ENCODE assay signal across 26 cellular contexts in the genomic region with DNA sequence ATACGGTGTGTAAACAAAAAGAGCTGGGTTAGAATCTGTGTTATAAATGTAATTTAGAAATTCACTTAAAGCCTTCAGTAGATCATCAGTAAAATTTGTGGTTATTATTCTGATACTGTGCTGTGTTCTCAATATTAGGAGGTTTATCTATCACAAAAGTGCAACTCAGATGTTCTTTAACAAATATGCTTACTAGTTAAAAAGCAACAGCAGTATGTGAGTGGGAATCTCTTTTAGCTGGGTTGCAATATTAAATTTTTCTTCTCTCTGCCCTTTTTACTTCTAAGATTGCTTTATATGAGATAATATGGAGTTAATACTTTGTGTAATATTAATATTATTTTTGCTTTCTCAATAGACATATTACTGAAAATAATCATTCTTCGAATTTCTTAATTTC. TPM values are rescaled to one million over a fixed set of nuclear protein-coding genes. Genes with fewer than 3 reads are reported as not detected.
DNase-seq lines count a peak whose midpoint lies in the region; ATAC-seq, FAIRE-seq and TF ChIP-seq lines count a peak whose summit lies in the region.
"Had no signal": no experiment of that assay in that cellular context is flagged by ENCODE, and none has a peak within 500 bp of the region (broad histone marks: within the 10 kb centered on the region; RNA-seq: fewer than 3 reads in every experiment).

No MANE protein-coding gene starts in this region.

- CTCF ChIA-PET in activated CD4-positive, alpha-beta memory T cell treated with anti-CD3 and anti-CD28 coated beads for 36 hours (lab: Charles Lee) = interaction anchor here (0.7 to 3.6 kb wide), 12 partner anchors 11 to 157 kb away, joined by 3 to 15 read pairs (median 4); no protein-coding TSS in a partner anchor
- CTCF ChIA-PET in activated CD4-positive, alpha-beta memory T cell treated with anti-CD3 and anti-CD28 coated beads, Interleukin-2, amount 10 ng/mL, durations not matched to agents 7 days and 5 days (lab: Charles Lee) = interaction anchor here (1.0 to 1.5 kb wide), 8 partner anchors 9 to 156 kb away, joined by 3 to 10 read pairs (median 3); no protein-coding TSS in a partner anchor
- CTCF ChIA-PET in A549 (lab: Yijun Ruan, JAX) = interaction anchor here (0.8 to 2.1 kb wide), 10 partner anchors 22 to 157 kb away, joined by 3 to 7 read pairs (median 4); no protein-coding TSS in a partner anchor

- no peak overlapping the region for H3K4me2 ChIP-seq in A549
- H3K4me2 ChIP-seq: SK-N-SH had no signal

- no peak for TF ChIP-seq RAD21 in A549 (conservative IDR thresholded peaks at IDR 0.05 in 1 of 2, IDR thresholded peaks at IDR 0.05 in 1 of 2)

- FAIRE-seq in A549 (lab: Jason Lieb, UNC) = no peak
- FAIRE-seq: GM19239, H1, HTR-8/SVneo had no signal

- H3K27ac Mint-ChIP-seq in activated CD4-positive, alpha-beta memory T cell treated with anti-CD3 and anti-CD28 coated beads for 36 hours = peak overlapping the region; percentile 43
- no peak overlapping the region for H3K27ac Mint-ChIP-seq in activated CD4-positive, alpha-beta memory T cell treated with anti-CD3 and anti-CD28 coated beads, Interleukin-2, amount 10 ng/mL, durations not matched to agents 7 days and 5 days
- H3K27ac Mint-ChIP-seq in T-helper 17 cell (peak overlapping the region; percentile 56), chondrocyte (ENCODE audit: unreplicated experiment) (peak overlapping the region; percentile 63)
- H3K27ac Mint-ChIP-seq: IgD-negative memory B cell had no signal

- intact Hi-C loops in activated CD4-positive, alpha-beta memory T cell treated with anti-CD3 and anti-CD28 coated beads for 36 hours (cut with micrococcal nuclease) = no loop called here
- intact Hi-C loops in posterior vena cava (cut with DNase I) = no loop called here

- H3K4me1 ChIP-seq in A549 (no peaks in the 10 kb centered on the region), foreskin keratinocyte (no peaks in the 10 kb centered on the region)

- H3K9me3 Mint-ChIP-seq in activated CD4-positive, alpha-beta memory T cell treated with anti-CD3 and anti-CD28 coated beads for 36 hours = peaks cover 15% of the 10 kb centered on the region
- peaks cover 17% of the 10 kb centered on the region for H3K9me3 Mint-ChIP-seq in activated CD4-positive, alpha-beta memory T cell treated with anti-CD3 and anti-CD28 coated beads, Interleukin-2, amount 10 ng/mL, durations not matched to agents 7 days and 5 days
- H3K9me3 Mint-ChIP-seq in chondrocyte (ENCODE audit: low read depth) = peaks cover 13% of the 10 kb centered on the region

- H3K9me3 ChIP-seq in A549 = peaks cover 21% of the 10 kb centered on the region
- peaks cover 11% of the 10 kb centered on the region for H3K9me3 ChIP-seq in T-helper 17 cell (ENCODE audit: control insufficient read depth, low read length, poor library complexity, severe bottlenecking)

- 93% methylated on average over 2 of the region's 2 CpGs for WGBS in A549 (ENCODE audit: missing lambda C conversion rate)

- ATAC-seq in A549 (no peak), T-helper 17 cell (no peak), foreskin keratinocyte (no peak)
- ATAC-seq: PC-3 had no signal

- no peak overlapping the region for H3K27ac ChIP-seq in A549
- H3K27ac ChIP-seq in foreskin keratinocyte = no peak overlapping the region
- H3K27ac ChIP-seq: 22Rv1, RWPE1 had no signal

- no peak for TF ChIP-seq EP300 in A549 (IDR thresholded peaks at IDR 0.05)

- TF ChIP-seq POLR2A in A549 (IDR thresholded peaks at IDR 0.05; ENCODE audit: low read length) = no peak

- no peak for TF ChIP-seq CTCF in A549 (IDR thresholded peaks at IDR 0.05)
- no peak for TF ChIP-seq CTCF in chondrocyte (IDR thresholded peaks at IDR 0.05)
- TF ChIP-seq CTCF in foreskin keratinocyte (conservative IDR thresholded peaks at IDR 0.05) = no peak

- H3K4me1 Mint-ChIP-seq in activated CD4-positive, alpha-beta memory T cell treated with anti-CD3 and anti-CD28 coated beads for 36 hours (ENCODE audit: low read depth) = peaks cover 28% of the 10 kb centered on the region
- peaks cover 23% of the 10 kb centered on the region for H3K4me1 Mint-ChIP-seq in activated CD4-positive, alpha-beta memory T cell treated with anti-CD3 and anti-CD28 coated beads, Interleukin-2, amount 10 ng/mL, durations not matched to agents 7 days and 5 days
- H3K4me1 Mint-ChIP-seq in T-helper 17 cell (peaks cover 19% of the 10 kb centered on the region), chondrocyte (ENCODE audit: low read depth) (peaks cover 30% of the 10 kb centered on the region)

- no peak overlapping the region for H3K4me3 Mint-ChIP-seq in activated CD4-positive, alpha-beta memory T cell treated with anti-CD3 and anti-CD28 coated beads for 36 hours
- no peak overlapping the region for H3K4me3 Mint-ChIP-seq in activated CD4-positive, alpha-beta memory T cell treated with anti-CD3 and anti-CD28 coated beads, Interleukin-2, amount 10 ng/mL, durations not matched to agents 7 days and 5 days
- H3K4me3 Mint-ChIP-seq in T-helper 17 cell (no peak overlapping the region), chondrocyte (ENCODE audit: unreplicated experiment) (no peak overlapping the region)
- H3K4me3 Mint-ChIP-seq: IgD-negative memory B cell had no signal

- H3K27me3 Mint-ChIP-seq in activated CD4-positive, alpha-beta memory T cell treated with anti-CD3 and anti-CD28 coated beads for 36 hours = no peaks in the 10 kb centered on the region
- H3K27me3 Mint-ChIP-seq in activated CD4-positive, alpha-beta memory T cell treated with anti-CD3 and anti-CD28 coated beads, Interleukin-2, amount 10 ng/mL, durations not matched to agents 7 days and 5 days = no peaks in the 10 kb centered on the region
- H3K27me3 Mint-ChIP-seq in T-helper 17 cell (no peaks in the 10 kb centered on the region), chondrocyte (ENCODE audit: low read depth) (no peaks in the 10 kb centered on the region)
- H3K27me3 Mint-ChIP-seq: IgD-negative memory B cell had no signal

- POLR2A ChIA-PET in activated CD4-positive, alpha-beta memory T cell treated with anti-CD3 and anti-CD28 coated beads for 36 hours (lab: Charles Lee) = no interaction called here
- POLR2A ChIA-PET in activated CD4-positive, alpha-beta memory T cell treated with anti-CD3 and anti-CD28 coated beads, Interleukin-2, amount 10 ng/mL, durations not matched to agents 7 days and 5 days (lab: Charles Lee) = interaction anchor here (1.3 kb wide), 1 partner anchor 9 kb away, joined by 3 read pairs; no protein-coding TSS in a partner anchor
- POLR2A ChIA-PET in A549 (lab: Yijun Ruan, JAX) = no interaction called here

- DNase-seq in activated CD4-positive, alpha-beta memory T cell treated with anti-CD3 and anti-CD28 coated beads for 36 hours = no peak
- no peak for DNase-seq in activated CD4-positive, alpha-beta memory T cell treated with anti-CD3 and anti-CD28 coated beads, Interleukin-2, amount 10 ng/mL, durations not matched to agents 7 days and 5 days
- DNase-seq in A549 (ENCODE audit: low read depth in 1 of 2, low spot score in 1 of 2) (no peak), T-helper 17 cell (no peak), chondrocyte (ENCODE audit: low spot score) (no peak), foreskin keratinocyte (no peak), posterior vena cava (ENCODE audit: low spot score) (no peak)
- DNase-seq in NK-92 treated with Interleukin-12 subunit alpha and Interleukin-12 subunit beta, amount 100 ng/mL, for 24 hours (lab: John Stamatoyannopoulos, UW) = no peak
- DNase-seq: AML-193, Karpas-422, MV-4-11, NCI-H1105 treated with DMSO at 0.1 percent for 48 hours, NCI-H1694, NCI-H2081, NCI-H2171, NCI-H345, NCI-H524 treated with DMSO at 0.1 percent for 48 hours, PC-3, SIG-M5, SK-N-SH had no signal

- H3K27me3 ChIP-seq in foreskin keratinocyte = no peaks in the 10 kb centered on the region

- peaks cover 80% of the 10 kb centered on the region for H3K36me3 Mint-ChIP-seq in activated CD4-positive, alpha-beta memory T cell treated with anti-CD3 and anti-CD28 coated beads for 36 hours
- H3K36me3 Mint-ChIP-seq in activated CD4-positive, alpha-beta memory T cell treated with anti-CD3 and anti-CD28 coated beads, Interleukin-2, amount 10 ng/mL, durations not matched to agents 7 days and 5 days (ENCODE audit: low read depth) = peaks cover 90% of the 10 kb centered on the region
- peaks cover 19% of the 10 kb centered on the region for H3K36me3 Mint-ChIP-seq in T-helper 17 cell (ENCODE audit: low read depth)
- peaks cover 57% of the 10 kb centered on the region for H3K36me3 Mint-ChIP-seq in chondrocyte (ENCODE audit: low read depth)

- H3K4me3 ChIP-seq in A549 = no peak overlapping the region

TF ChIP-seq in A549, 52 proteins besides CTCF, POLR2A, EP300 and RAD21:
- TF ChIP-seq, protein P1, sequence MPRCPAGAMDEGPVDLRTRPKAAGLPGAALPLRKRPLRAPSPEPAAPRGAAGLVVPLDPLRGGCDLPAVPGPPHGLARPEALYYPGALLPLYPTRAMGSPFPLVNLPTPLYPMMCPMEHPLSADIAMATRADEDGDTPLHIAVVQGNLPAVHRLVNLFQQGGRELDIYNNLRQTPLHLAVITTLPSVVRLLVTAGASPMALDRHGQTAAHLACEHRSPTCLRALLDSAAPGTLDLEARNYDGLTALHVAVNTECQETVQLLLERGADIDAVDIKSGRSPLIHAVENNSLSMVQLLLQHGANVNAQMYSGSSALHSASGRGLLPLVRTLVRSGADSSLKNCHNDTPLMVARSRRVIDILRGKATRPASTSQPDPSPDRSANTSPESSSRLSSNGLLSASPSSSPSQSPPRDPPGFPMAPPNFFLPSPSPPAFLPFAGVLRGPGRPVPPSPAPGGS (IDR thresholded peaks at IDR 0.05) = no peak
- TF ChIP-seq CBX2 (IDR thresholded peaks at IDR 0.05; ENCODE audit: borderline replicate concordance, low read depth) (no peak), NR3C1 (IDR thresholded peaks at IDR 0.05) (no peak), MAFK (IDR thresholded peaks at IDR 0.05; ENCODE audit: partially characterized antibody) (peak; percentile 50)
TF ChIP-seq in A549: peak in this region for 1.

RNA-seq across cellular contexts. Expression of a gene that starts 53.4 kb away (rescaled TPM):
- total RNA-seq in activated CD4-positive, alpha-beta memory T cell treated with anti-CD3 and anti-CD28 coated beads for 36 hours = 100 to 1,000 TPM; 113 to 121 TPM
- 100 to 1,000 TPM; 141 to 155 TPM for total RNA-seq in activated CD4-positive, alpha-beta memory T cell treated with anti-CD3 and anti-CD28 coated beads, Interleukin-2, amount 10 ng/mL, durations not matched to agents 7 days and 5 days
- polyA plus RNA-seq in A549 (2011; rRNA removed) (68.2 and 88.1 TPM in 2 replicates), A549 (2017; fragmentation: RNase III; extraction: RNeasy Plus Mini Kit Qiagen cat#74134 plus additional on column Dnase treatment) (29.5 to 30.2 TPM (median 29.5 TPM) in 3 replicates), foreskin keratinocyte (12.9 and 13.7 TPM in 2 replicates)
- polyA plus RNA-seq in A549 (2012; cell fraction: cytosol; rRNA removed) = 19.7 and 19.8 TPM in 2 replicates
- polyA plus RNA-seq in A549 (2012; cell fraction: nucleus; rRNA removed) = 42.4 and 67.4 TPM in 2 replicates
- 127 and 129 TPM in 2 replicates for polyA minus RNA-seq in A549 (2011; rRNA and poly(A)+ RNA removed)
- total RNA-seq in T-helper 17 cell (100 to 1,000 TPM; 505 to 520 TPM), chondrocyte (59.7 to 83.0 TPM (median 61.2 TPM) in 3 replicates), foreskin keratinocyte (43.6 and 57.5 TPM in 2 replicates), posterior vena cava (100 to 1,000 TPM in 1 of 2 donors, 10 to 100 TPM in 1; 94.5 to 104 TPM)
